Comparison of ENCODE assay signal across 16 cellular contexts in the genomic region with DNA sequence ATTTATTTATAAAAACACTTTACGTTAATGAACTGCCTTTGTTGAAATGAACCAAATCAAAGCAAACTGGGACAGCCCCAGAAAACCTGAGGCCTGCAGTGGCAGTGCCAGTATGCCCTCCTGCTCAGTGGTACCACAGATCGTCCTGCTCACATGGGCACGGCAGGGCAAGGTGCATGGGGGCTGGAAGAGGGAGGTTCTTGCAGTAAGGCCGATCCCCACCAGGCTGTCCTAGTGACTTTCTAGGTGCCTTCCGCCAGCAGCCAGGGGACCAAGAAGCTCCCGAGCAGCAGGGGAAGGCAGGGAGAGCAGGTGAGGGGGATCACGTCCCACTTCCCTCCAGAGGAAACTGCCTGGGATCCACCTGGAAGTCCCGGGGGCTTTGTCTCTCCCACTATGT.
"Had no signal": no experiment of that assay in that cellular context is flagged by ENCODE, and none has a peak within 500 bp of the region (broad histone marks: within the 10 kb centered on the region; RNA-seq: fewer than 3 reads in every experiment).

No MANE protein-coding gene starts in this region.

- FAIRE-seq: pancreas had no signal

- H2AFZ ChIP-seq: neural progenitor cell had no signal

- H3K4me1 Mint-ChIP-seq: activated naive CD4-positive, alpha-beta T cell treated with anti-CD3 and anti-CD28 coated beads, Interleukin-2, amount 10 ng/mL, durations not matched to agents 7 days and 5 days; stimulated activated effector memory CD8-positive, alpha-beta T cell treated with anti-CD3 and anti-CD28 coated beads, Interleukin-12 subunit alpha, Interleukin-12 subunit beta, amount 100 ng/mL, for 72 hours had no signal

- H3K4me3 Mint-ChIP-seq: activated naive CD4-positive, alpha-beta T cell treated with anti-CD3 and anti-CD28 coated beads, Interleukin-2, amount 10 ng/mL, durations not matched to agents 7 days and 5 days; neural progenitor cell; stimulated activated effector memory CD8-positive, alpha-beta T cell treated with anti-CD3 and anti-CD28 coated beads, Interleukin-12 subunit alpha, Interleukin-12 subunit beta, amount 100 ng/mL, for 72 hours had no signal

- H3K27ac Mint-ChIP-seq: activated naive CD4-positive, alpha-beta T cell treated with anti-CD3 and anti-CD28 coated beads, Interleukin-2, amount 10 ng/mL, durations not matched to agents 7 days and 5 days; activated T-helper 2 cell treated with anti-CD3 and anti-CD28 coated beads, Interferon-gamma antibody, Interleukin-2, Interleukin-4, amounts not matched to agents 10 μg/mL and 5 μg/mL and 100 μg/mL, durations not matched to agents 14 hours and 24 hours and 36 hours; neural progenitor cell had no signal

- H3K27me3 ChIP-seq: neural progenitor cell, pancreas had no signal

- H3K36me3 ChIP-seq: neural progenitor cell had no signal

- H3K9me3 Mint-ChIP-seq: activated naive CD4-positive, alpha-beta T cell treated with anti-CD3 and anti-CD28 coated beads, Interleukin-2, amount 10 ng/mL, durations not matched to agents 7 days and 5 days; activated T-helper 2 cell treated with anti-CD3 and anti-CD28 coated beads, Interferon-gamma antibody, Interleukin-2, Interleukin-4, amounts not matched to agents 10 μg/mL and 5 μg/mL and 100 μg/mL, durations not matched to agents 14 hours and 24 hours and 36 hours; neural progenitor cell; stimulated activated effector memory CD8-positive, alpha-beta T cell treated with anti-CD3 and anti-CD28 coated beads, Interleukin-12 subunit alpha, Interleukin-12 subunit beta, amount 100 ng/mL, for 72 hours had no signal

- H3K4me3 ChIP-seq: coronary artery, heart left ventricle, neural progenitor cell, pancreas, smooth muscle cell, tibial nerve had no signal

- H3K9me3 ChIP-seq: heart left ventricle, pancreas, tibial nerve had no signal

- DNase-seq: activated CD4-positive, alpha-beta T cell treated with anti-CD3 and anti-CD28 coated beads, Interleukin-2, amount 50 U/mL, for 1 hour; activated CD4-positive, CD25-positive, alpha-beta regulatory T cell; activated naive CD4-positive, alpha-beta T cell treated with anti-CD3 and anti-CD28 coated beads, Interleukin-2, amount 10 ng/mL, durations not matched to agents 7 days and 5 days; central memory CD4-positive, alpha-beta T cell; effector CD4-positive, alpha-beta T cell; foreskin melanocyte; islet precursor cell; T-helper 1 cell had no signal

- H3K9ac ChIP-seq: neural progenitor cell had no signal

- H3K36me3 Mint-ChIP-seq: neural progenitor cell had no signal

- H3K4me2 ChIP-seq: neural progenitor cell, smooth muscle cell had no signal

- H3K27ac ChIP-seq: coronary artery, neural progenitor cell, tibial nerve had no signal
